ENCODE assay signal across 1 cellular context in the genomic region with DNA sequence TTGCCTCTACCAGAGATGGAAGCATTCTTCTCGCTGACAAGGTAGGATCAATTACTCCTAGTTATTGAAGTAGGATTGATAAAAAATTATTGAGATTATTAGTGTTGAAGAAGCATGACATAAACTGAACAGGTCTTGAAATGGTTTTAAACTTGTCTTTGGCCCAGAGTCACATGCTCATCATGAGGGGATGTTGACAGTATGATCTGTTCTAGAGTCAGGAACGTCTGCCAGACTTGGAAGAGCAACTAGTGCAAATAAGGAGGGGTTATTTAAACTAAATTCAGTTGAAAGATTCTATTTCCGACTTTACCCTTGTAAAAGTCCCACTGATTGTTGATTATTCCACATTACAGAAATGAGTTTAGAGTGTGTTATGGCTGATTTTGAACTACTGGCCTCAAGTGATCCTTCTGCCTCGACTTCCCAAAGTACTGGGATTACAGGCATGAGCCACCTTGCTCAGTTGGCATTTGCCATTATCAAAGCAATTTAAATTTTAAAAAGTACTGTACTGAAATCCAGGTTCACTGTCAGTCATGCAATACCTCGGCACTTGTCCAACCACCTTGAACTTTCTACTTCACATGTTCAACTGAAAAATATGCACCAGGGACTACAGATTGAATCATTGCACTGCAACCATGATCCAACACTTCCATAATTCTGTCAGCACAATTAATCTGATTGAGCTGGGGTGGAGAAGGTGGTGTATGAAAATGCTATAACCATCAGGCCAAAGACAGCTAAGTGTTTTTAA.
TF ChIP-seq lines count a peak whose summit lies in the region.

No MANE protein-coding gene starts in this region.

TF ChIP-seq in H1, 55 proteins besides CTCF, POLR2A, EP300 and RAD21:
- no peak for TF ChIP-seq CEBPB (IDR thresholded peaks at IDR 0.05; ENCODE audit: low read depth, low read length)
- no peak for TF ChIP-seq BCL11A (IDR thresholded peaks at IDR 0.05; ENCODE audit: low read depth in 2 of 2, low read length in 2 of 2)
- no peak for TF ChIP-seq ATF2 (IDR thresholded peaks at IDR 0.05; ENCODE audit: low read length)
- TF ChIP-seq CBX8 (IDR thresholded peaks at IDR 0.05; ENCODE audit: borderline replicate concordance, low read depth, low read length) = no peak
